8 cellular contexts compared by ENCODE assay signal in genomic region chr3:114336122-114336697, GRCh38. TPM values are rescaled to one million over a fixed set of nuclear protein-coding genes. Genes with fewer than 3 reads are reported as not detected.
DNase-seq lines count a peak whose midpoint lies in the region; ATAC-seq and TF ChIP-seq lines count a peak whose summit lies in the region.

No MANE protein-coding gene starts in this region.

- H3K4me3 Mint-ChIP-seq in activated T-cell treated with anti-CD3 and anti-CD28 coated beads, Interleukin-2, amount 50 U/mL, for 72 hours = peak overlapping the region in 1 of 2 donors; percentile 55
- no peak overlapping the region for H3K4me3 Mint-ChIP-seq in activated naive CD4-positive, alpha-beta T cell treated with anti-CD3 and anti-CD28 coated beads, Interleukin-2, amount 10 ng/mL, durations not matched to agents 7 days and 5 days

- no peak for ATAC-seq in activated T-cell treated with anti-CD3 and anti-CD28 coated beads, Interleukin-2, amount 50 U/mL, for 72 hours (replicated peaks in 1 of 2)
- ATAC-seq in GM21390 (IDR thresholded peaks at IDR 0.05; ENCODE audit: unreplicated experiment) = no peak

- H3K27ac ChIP-seq in Peyer's patch (no peak overlapping the region), fibroblast of lung (ENCODE audit: insufficient read depth, low read length) (no peak overlapping the region), thyroid gland (no peak overlapping the region)

- DNase-seq in activated T-cell treated with anti-CD3 and anti-CD28 coated beads, Interleukin-2, amount 50 U/mL, for 72 hours = no peak
- DNase-seq in activated T-cell treated with anti-CD3 and anti-CD28 coated beads for 4 hours (no peak), Peyer's patch (no peak), fibroblast of lung (ENCODE audit: low read depth in 2 of 2) (peak; percentile 11 to 38), thyroid gland (no peak)
- DNase-seq in activated naive CD4-positive, alpha-beta T cell treated with anti-CD3 and anti-CD28 coated beads, Interleukin-2, amount 10 ng/mL, durations not matched to agents 7 days and 5 days = no peak
- no peak for DNase-seq in NK-92 treated with Interleukin-12 subunit alpha and Interleukin-12 subunit beta, amount 100 ng/mL, for 24 hours (lab: John Stamatoyannopoulos, UW)

- H3K4me2 ChIP-seq in fibroblast of lung (ENCODE audit: extremely low read depth, insufficient read depth, low read length) = no peak overlapping the region

- 86% methylated on average over 1 of the region's 1 CpG for WGBS in thyroid gland, 2 donors

- TF ChIP-seq POLR2A in Peyer's patch (IDR thresholded peaks at IDR 0.05) (no peak), thyroid gland (IDR thresholded peaks at IDR 0.05) (no peak)

- H3K36me3 ChIP-seq in Peyer's patch = peaks cover 0 to 10% (median 0%) of the 10 kb centered on the region in 3 donors
- H3K36me3 ChIP-seq in fibroblast of lung (ENCODE audit: control insufficient read depth, insufficient read depth, low read length) = no peaks in the 10 kb centered on the region
- H3K36me3 ChIP-seq in thyroid gland = peaks cover 0 to 8% of the 10 kb centered on the region in 2 donors

- peak; percentile 19 to 63 (median 30) for TF ChIP-seq CTCF in Peyer's patch (IDR thresholded peaks at IDR 0.05)
- peak; percentile 5 to 41 for TF ChIP-seq CTCF in fibroblast of lung (conservative IDR thresholded peaks at IDR 0.05 in 1 of 2, IDR thresholded peaks at IDR 0.05 in 1 of 2; ENCODE audit: low read depth in 1 of 2, low read length in 2 of 2)
- TF ChIP-seq CTCF in thyroid gland (IDR thresholded peaks at IDR 0.05) = peak in 5 of 6 experiments; percentile 6 to 52 (median 37)

- no peaks in the 10 kb centered on the region for H4K20me1 ChIP-seq in fibroblast of lung (ENCODE audit: control insufficient read depth, extremely low read depth, insufficient read depth, low read length)

- H3K4me1 ChIP-seq in Peyer's patch (no peaks in the 10 kb centered on the region), fibroblast of lung (ENCODE audit: control insufficient read depth, extremely low read depth, insufficient read depth, low read length) (no peaks in the 10 kb centered on the region), thyroid gland (no peaks in the 10 kb centered on the region)

- H3K9ac ChIP-seq in fibroblast of lung (ENCODE audit: insufficient read depth, low read length) = no peak overlapping the region

- peak overlapping the region; percentile 95 for H3K27ac Mint-ChIP-seq in activated T-cell treated with anti-CD3 and anti-CD28 coated beads, Interleukin-2, amount 50 U/mL, for 72 hours
- no peak overlapping the region for H3K27ac Mint-ChIP-seq in activated naive CD4-positive, alpha-beta T cell treated with anti-CD3 and anti-CD28 coated beads, Interleukin-2, amount 10 ng/mL, durations not matched to agents 7 days and 5 days

- no peaks in the 10 kb centered on the region for H3K9me3 ChIP-seq in Peyer's patch
- no peaks in the 10 kb centered on the region for H3K9me3 ChIP-seq in fibroblast of lung (ENCODE audit: control insufficient read depth, insufficient read depth, low read depth, low read length)
- no peaks in the 10 kb centered on the region for H3K9me3 ChIP-seq in thyroid gland

- H3K27me3 Mint-ChIP-seq in activated T-cell treated with anti-CD3 and anti-CD28 coated beads, Interleukin-2, amount 50 U/mL, for 72 hours (ENCODE audit: low read depth) = no peaks in the 10 kb centered on the region
- no peaks in the 10 kb centered on the region for H3K27me3 Mint-ChIP-seq in activated naive CD4-positive, alpha-beta T cell treated with anti-CD3 and anti-CD28 coated beads, Interleukin-2, amount 10 ng/mL, durations not matched to agents 7 days and 5 days

- no peaks in the 10 kb centered on the region for H3K79me2 ChIP-seq in fibroblast of lung (ENCODE audit: control insufficient read depth, insufficient read depth, low read length)

- H3K27me3 ChIP-seq in Peyer's patch (no peaks in the 10 kb centered on the region), fibroblast of lung (ENCODE audit: control insufficient read depth, insufficient read depth, low read length) (no peaks in the 10 kb centered on the region), thyroid gland (no peaks in the 10 kb centered on the region)

- H3K36me3 Mint-ChIP-seq in activated T-cell treated with anti-CD3 and anti-CD28 coated beads, Interleukin-2, amount 50 U/mL, for 72 hours (ENCODE audit: insufficient read depth in 2 of 2) = peaks cover 13 to 14% of the 10 kb centered on the region in 2 donors
- peaks cover 8% of the 10 kb centered on the region for H3K36me3 Mint-ChIP-seq in activated naive CD4-positive, alpha-beta T cell treated with anti-CD3 and anti-CD28 coated beads, Interleukin-2, amount 10 ng/mL, durations not matched to agents 7 days and 5 days

- CTCF ChIA-PET in activated naive CD4-positive, alpha-beta T cell treated with anti-CD3 and anti-CD28 coated beads, Interleukin-2, amount 10 ng/mL, durations not matched to agents 7 days and 5 days (lab: Charles Lee) = interaction anchor here (1.2 to 1.7 kb wide), 4 partner anchors 20 to 522 kb away, joined by 3 to 5 read pairs (median 4); no protein-coding TSS in a partner anchor

- no peak overlapping the region for H2AFZ ChIP-seq in fibroblast of lung (ENCODE audit: low read length)

- H3K4me1 Mint-ChIP-seq in activated T-cell treated with anti-CD3 and anti-CD28 coated beads, Interleukin-2, amount 50 U/mL, for 72 hours (ENCODE audit: low read depth) = peaks cover 72% of the 10 kb centered on the region
- H3K4me1 Mint-ChIP-seq in activated naive CD4-positive, alpha-beta T cell treated with anti-CD3 and anti-CD28 coated beads, Interleukin-2, amount 10 ng/mL, durations not matched to agents 7 days and 5 days = peaks cover 12% of the 10 kb centered on the region

- H3K4me3 ChIP-seq in Peyer's patch = no peak overlapping the region
- no peak overlapping the region for H3K4me3 ChIP-seq in fibroblast of lung (replicated peaks in 1 of 4; ENCODE audit: control extremely low read depth in 1 of 4, insufficient read depth in 1 of 4, low read depth in 3 of 4, low read length in 4 of 4)
- no peak overlapping the region for H3K4me3 ChIP-seq in thyroid gland (replicated peaks in 1 of 3)

- peaks cover 0 to 6% of the 10 kb centered on the region in 2 donors for H3K9me3 Mint-ChIP-seq in activated T-cell treated with anti-CD3 and anti-CD28 coated beads, Interleukin-2, amount 50 U/mL, for 72 hours
- peaks cover 1% of the 10 kb centered on the region for H3K9me3 Mint-ChIP-seq in activated naive CD4-positive, alpha-beta T cell treated with anti-CD3 and anti-CD28 coated beads, Interleukin-2, amount 10 ng/mL, durations not matched to agents 7 days and 5 days

- intact Hi-C loops in thyroid gland (cut with DNase I) = no loop called here

RNA-seq across cellular contexts. Expression of gene TIGIT, which starts 42.4 kb away (rescaled TPM):
- total RNA-seq in activated T-cell treated with anti-CD3 and anti-CD28 coated beads, Interleukin-2, amount 50 U/mL, for 72 hours = 10 to 100 TPM; 77.2 to 80.2 TPM
- 1 to 10 TPM in 2 of 4 donors, under 1 TPM in 1, not detected in 1; 0.35 to 5.0 (median 2.5) TPM for total RNA-seq in Peyer's patch
- not detected in 2 replicates for total RNA-seq in fibroblast of lung
- not detected in 2 replicates for polyA plus RNA-seq in fibroblast of lung
- polyA plus RNA-seq in fibroblast of lung (2012) = not detected in 2 replicates
- polyA minus RNA-seq in fibroblast of lung (ENCODE audit: low replicate concordance) = not detected in 2 replicates
- under 1 TPM in 3 of 4 donors, not detected in 1; 0.11 to 0.98 (median 0.40) TPM for total RNA-seq in thyroid gland

Comparison
In these comparisons a context has a peak if more than half of its experiments do, and no peak if none do; other contexts are left out.
1. DNase-seq: peak in fibroblast of lung (2 of 2); none in activated T-cell treated with anti-CD3 and anti-CD28 coated beads, Interleukin-2, amount 50 U/mL, for 72 hours (0 of 2), activated T-cell treated with anti-CD3 and anti-CD28 coated beads for 4 hours (single experiment), Peyer's patch (0 of 3), thyroid gland (0 of 2), activated naive CD4-positive, alpha-beta T cell treated with anti-CD3 and anti-CD28 coated beads, Interleukin-2, amount 10 ng/mL, durations not matched to agents 7 days and 5 days (single experiment) and NK-92 treated with Interleukin-12 subunit alpha and Interleukin-12 subunit beta, amount 100 ng/mL, for 24 hours (single experiment).
2. RNA of gene TIGIT, which starts 42.4 kb away (total RNA-seq): 77.2 to 80.2 TPM in activated T-cell treated with anti-CD3 and anti-CD28 coated beads, Interleukin-2, amount 50 U/mL, for 72 hours; 0.35 to 5.0 TPM in Peyer's patch, 0.11 to 0.98 TPM in thyroid gland and not detected in fibroblast of lung; every median in the first group is over 10 times any median in the second.
3. Peak in every context shown above with its lines, with median percentiles within 50 percentile points of each other: CTCF ChIP-seq.